28 cellular contexts compared by ENCODE assay signal in the genomic region with DNA sequence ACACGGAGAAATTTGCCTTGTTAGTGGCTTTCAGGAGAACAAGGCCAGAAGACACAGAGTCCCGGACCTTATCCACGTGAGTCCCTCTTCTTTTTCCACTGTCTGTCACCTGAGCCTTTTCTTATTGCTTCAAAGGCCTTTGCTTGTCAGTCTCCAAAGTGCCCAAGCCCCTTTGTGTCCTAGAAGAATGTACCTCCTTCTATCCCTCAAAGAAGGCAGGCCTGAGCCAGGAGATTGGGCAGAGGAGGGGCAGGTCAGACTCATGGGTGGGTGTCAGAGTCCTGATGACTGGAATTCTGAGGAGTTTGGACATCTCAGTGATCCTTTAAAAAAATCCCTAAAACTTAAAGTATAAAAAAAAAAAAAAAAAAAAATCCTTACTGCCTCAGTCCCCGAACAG.
"Had no signal": no experiment of that assay in that cellular context is flagged by ENCODE, and none has a peak within 500 bp of the region (broad histone marks: within the 10 kb centered on the region; RNA-seq: fewer than 3 reads in every experiment).

No MANE protein-coding gene starts in this region.

- H3K9me3 Mint-ChIP-seq: naive thymus-derived CD4-positive, alpha-beta T cell; natural killer cell; stimulated activated naive CD8-positive, alpha-beta T cell treated with anti-CD3 and anti-CD28 coated beads, Interleukin-15, Interleukin-2, amounts not matched to agents 100 ng/mL and 50 ng/mL, for 24 hours had no signal

- H3K9me3 ChIP-seq: ovary, psoas muscle, right lobe of liver, sigmoid colon, suprapubic skin, testis, tibial artery, transverse colon, upper lobe of right lung, uterus had no signal

- H3K27ac ChIP-seq: ovary, parathyroid adenoma, psoas muscle, right lobe of liver, sigmoid colon, stomach, suprapubic skin, testis, tibial artery, transverse colon, upper lobe of right lung, uterus had no signal

- H3K4me3 ChIP-seq: ovary, psoas muscle, right lobe of liver, sigmoid colon, stomach, suprapubic skin, testis, tibial artery, transverse colon, upper lobe of right lung, uterus had no signal

- H3K4me3 Mint-ChIP-seq: naive thymus-derived CD4-positive, alpha-beta T cell; natural killer cell; nephron; stimulated activated naive B cell treated with anti-CD40 and anti-IgM and Interleukin-4, amounts not matched to agents 10 μg/mL and 1 μg/mL and 100 μg/mL, for 72 hours; stimulated activated naive CD8-positive, alpha-beta T cell treated with anti-CD3 and anti-CD28 coated beads, Interleukin-15, Interleukin-2, amounts not matched to agents 100 ng/mL and 50 ng/mL, for 24 hours; type B pancreatic cell had no signal

- H3K27me3 ChIP-seq: ovary, right lobe of liver, sigmoid colon, stomach, suprapubic skin, testis, tibial artery, transverse colon, upper lobe of right lung, uterus had no signal

- H3K4me1 Mint-ChIP-seq: naive thymus-derived CD4-positive, alpha-beta T cell; natural killer cell; stimulated activated naive B cell treated with anti-CD40 and anti-IgM and Interleukin-4, amounts not matched to agents 10 μg/mL and 1 μg/mL and 100 μg/mL, for 72 hours had no signal

- H3K9ac ChIP-seq: parathyroid adenoma had no signal

- H3K36me3 ChIP-seq: ovary, right lobe of liver, sigmoid colon, stomach, suprapubic skin, tibial artery, transverse colon, upper lobe of right lung, uterus had no signal

- H3K27ac Mint-ChIP-seq: naive thymus-derived CD4-positive, alpha-beta T cell; natural killer cell; nephron; progenitor cell of endocrine pancreas; stimulated activated naive B cell treated with anti-CD40 and anti-IgM and Interleukin-4, amounts not matched to agents 10 μg/mL and 1 μg/mL and 100 μg/mL, for 72 hours; stimulated activated naive CD8-positive, alpha-beta T cell treated with anti-CD3 and anti-CD28 coated beads, Interleukin-15, Interleukin-2, amounts not matched to agents 100 ng/mL and 50 ng/mL, for 24 hours; type B pancreatic cell had no signal

- ATAC-seq: naive thymus-derived CD4-positive, alpha-beta T cell; natural killer cell; psoas muscle; right cardiac atrium; right lobe of liver; stimulated activated naive B cell treated with anti-CD40 and anti-IgM and Interleukin-4, amounts not matched to agents 10 μg/mL and 1 μg/mL and 100 μg/mL, for 72 hours; upper lobe of right lung had no signal

- H3K36me3 Mint-ChIP-seq: naive thymus-derived CD4-positive, alpha-beta T cell; natural killer cell; stimulated activated naive B cell treated with anti-CD40 and anti-IgM and Interleukin-4, amounts not matched to agents 10 μg/mL and 1 μg/mL and 100 μg/mL, for 72 hours had no signal

- DNase-seq: naive thymus-derived CD4-positive, alpha-beta T cell; natural killer cell; occipital lobe; ovary; psoas muscle; right cardiac atrium; right lobe of liver; sigmoid colon; small intestine; stimulated activated CD4-positive, alpha-beta T cell treated with anti-CD3 and anti-CD28 coated beads, Interleukin-12 subunit alpha, Interleukin-12 subunit beta, amount 100 ng/mL, for 4 hours; stimulated activated CD4-positive, alpha-beta T cell treated with anti-CD3 and anti-CD28 coated beads, Interleukin-1b, Interleukin-23, amount 100 ng/mL, for 48 hours; stimulated activated CD4-positive, alpha-beta T cell treated with anti-CD3 and anti-CD28 coated beads, Interleukin-4, amount 100 ng/mL, for 1 hour; stimulated activated CD4-positive, alpha-beta T cell treated with anti-CD3 and anti-CD28 coated beads, Interleukin-4, amount 100 ng/mL, for 4 hours; stimulated activated CD8-positive, alpha-beta memory T cell treated with anti-CD3 and anti-CD28 coated beads, Interleukin-4, amount 100 ng/mL, for 48 hours; stimulated activated naive B cell treated with anti-CD40 and anti-IgM and Interleukin-4, amounts not matched to agents 10 μg/mL and 1 μg/mL and 100 μg/mL, for 72 hours; stimulated activated naive CD4-positive, alpha-beta T cell treated with Interleukin-2 at 50 U/mL for 16 hours; stomach; testis; tibial artery; transverse colon; upper lobe of right lung; uterus had no signal

- H3K4me1 ChIP-seq: parathyroid adenoma, right lobe of liver, sigmoid colon, stomach, suprapubic skin, testis, tibial artery, transverse colon, upper lobe of right lung, uterus had no signal

- H2AFZ ChIP-seq: parathyroid adenoma had no signal
